ENCODE assay signal across 2 cellular contexts in the genomic region with DNA sequence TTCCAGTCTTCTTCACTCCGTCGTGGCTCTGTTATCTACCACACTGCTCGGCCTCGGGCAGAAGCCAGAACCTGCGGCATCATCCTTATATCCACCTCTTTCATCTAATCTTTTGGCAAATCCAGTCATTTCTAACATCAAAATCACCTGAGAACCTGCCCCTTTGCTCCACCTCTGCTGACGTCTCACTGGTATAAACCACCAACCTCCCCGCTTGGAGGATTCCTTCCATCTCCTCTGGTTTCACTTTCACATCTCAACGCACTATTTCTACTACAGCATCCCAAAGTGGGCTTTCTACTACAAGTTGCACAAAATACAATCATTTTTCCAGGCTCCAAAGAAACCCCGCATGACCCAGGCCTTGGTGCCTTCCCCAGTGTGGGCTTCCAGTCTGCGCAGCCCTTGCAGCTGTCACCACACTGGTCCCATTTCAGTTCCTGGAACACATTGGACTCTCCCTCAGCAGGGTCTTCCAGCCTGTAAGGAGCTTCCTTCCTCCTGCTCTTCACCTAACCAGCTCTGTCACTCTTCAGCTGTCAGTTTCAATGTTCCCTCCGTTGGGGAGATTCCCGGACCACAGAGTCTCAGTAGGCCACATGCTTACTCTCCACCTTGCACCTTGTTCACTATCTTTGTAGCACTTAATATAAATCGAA.
TF ChIP-seq lines count a peak whose summit lies in the region.

No MANE protein-coding gene starts in this region.

TF ChIP-seq in SK-N-SH, 30 proteins besides CTCF, POLR2A, EP300 and RAD21:
- TF ChIP-seq, protein P1, sequence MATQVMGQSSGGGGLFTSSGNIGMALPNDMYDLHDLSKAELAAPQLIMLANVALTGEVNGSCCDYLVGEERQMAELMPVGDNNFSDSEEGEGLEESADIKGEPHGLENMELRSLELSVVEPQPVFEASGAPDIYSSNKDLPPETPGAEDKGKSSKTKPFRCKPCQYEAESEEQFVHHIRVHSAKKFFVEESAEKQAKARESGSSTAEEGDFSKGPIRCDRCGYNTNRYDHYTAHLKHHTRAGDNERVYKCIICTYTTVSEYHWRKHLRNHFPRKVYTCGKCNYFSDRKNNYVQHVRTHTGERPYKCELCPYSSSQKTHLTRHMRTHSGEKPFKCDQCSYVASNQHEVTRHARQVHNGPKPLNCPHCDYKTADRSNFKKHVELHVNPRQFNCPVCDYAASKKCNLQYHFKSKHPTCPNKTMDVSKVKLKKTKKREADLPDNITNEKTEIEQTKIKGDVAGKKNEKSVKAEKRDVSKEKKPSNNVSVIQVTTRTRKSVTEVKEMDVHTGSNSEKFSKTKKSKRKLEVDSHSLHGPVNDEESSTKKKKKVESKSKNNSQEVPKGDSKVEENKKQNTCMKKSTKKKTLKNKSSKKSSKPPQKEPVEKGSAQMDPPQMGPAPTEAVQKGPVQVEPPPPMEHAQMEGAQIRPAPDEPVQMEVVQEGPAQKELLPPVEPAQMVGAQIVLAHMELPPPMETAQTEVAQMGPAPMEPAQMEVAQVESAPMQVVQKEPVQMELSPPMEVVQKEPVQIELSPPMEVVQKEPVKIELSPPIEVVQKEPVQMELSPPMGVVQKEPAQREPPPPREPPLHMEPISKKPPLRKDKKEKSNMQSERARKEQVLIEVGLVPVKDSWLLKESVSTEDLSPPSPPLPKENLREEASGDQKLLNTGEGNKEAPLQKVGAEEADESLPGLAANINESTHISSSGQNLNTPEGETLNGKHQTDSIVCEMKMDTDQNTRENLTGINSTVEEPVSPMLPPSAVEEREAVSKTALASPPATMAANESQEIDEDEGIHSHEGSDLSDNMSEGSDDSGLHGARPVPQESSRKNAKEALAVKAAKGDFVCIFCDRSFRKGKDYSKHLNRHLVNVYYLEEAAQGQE (IDR thresholded peaks at IDR 0.05; ENCODE audit: low read depth, low read length) = no peak

TF ChIP-seq in SK-N-SH treated with all-trans-retinoic acid at 6 μM for 48 hours, 23 proteins besides CTCF, POLR2A, EP300 and RAD21 (continued from another document):
- TF ChIP-seq, protein P2, sequence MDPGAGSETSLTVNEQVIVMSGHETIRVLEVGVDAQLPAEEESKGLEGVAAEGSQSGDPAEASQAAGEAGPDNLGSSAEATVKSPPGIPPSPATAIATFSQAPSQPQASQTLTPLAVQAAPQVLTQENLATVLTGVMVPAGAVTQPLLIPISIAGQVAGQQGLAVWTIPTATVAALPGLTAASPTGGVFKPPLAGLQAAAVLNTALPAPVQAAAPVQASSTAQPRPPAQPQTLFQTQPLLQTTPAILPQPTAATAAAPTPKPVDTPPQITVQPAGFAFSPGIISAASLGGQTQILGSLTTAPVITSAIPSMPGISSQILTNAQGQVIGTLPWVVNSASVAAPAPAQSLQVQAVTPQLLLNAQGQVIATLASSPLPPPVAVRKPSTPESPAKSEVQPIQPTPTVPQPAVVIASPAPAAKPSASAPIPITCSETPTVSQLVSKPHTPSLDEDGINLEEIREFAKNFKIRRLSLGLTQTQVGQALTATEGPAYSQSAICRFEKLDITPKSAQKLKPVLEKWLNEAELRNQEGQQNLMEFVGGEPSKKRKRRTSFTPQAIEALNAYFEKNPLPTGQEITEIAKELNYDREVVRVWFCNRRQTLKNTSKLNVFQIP (CRISPR knock-in tag; IDR thresholded peaks at IDR 0.05; ENCODE audit: borderline replicate concordance, low read depth) = no peak
- TF ChIP-seq ZNF8 (CRISPR knock-in tag; IDR thresholded peaks at IDR 0.05) (no peak), ZC3H10 (CRISPR knock-in tag; IDR thresholded peaks at IDR 0.05) (no peak), ZFP3 (CRISPR knock-in tag; IDR thresholded peaks at IDR 0.05) (no peak), ARNTL (CRISPR knock-in tag; IDR thresholded peaks at IDR 0.05; ENCODE audit: borderline replicate concordance, low read depth) (no peak), OSR1 (CRISPR knock-in tag; IDR thresholded peaks at IDR 0.05) (no peak), RARB (CRISPR knock-in tag; IDR thresholded peaks at IDR 0.05) (no peak), TCF4 (CRISPR knock-in tag; IDR thresholded peaks at IDR 0.05; ENCODE audit: borderline replicate concordance) (no peak)
- TF ChIP-seq, protein P3, sequence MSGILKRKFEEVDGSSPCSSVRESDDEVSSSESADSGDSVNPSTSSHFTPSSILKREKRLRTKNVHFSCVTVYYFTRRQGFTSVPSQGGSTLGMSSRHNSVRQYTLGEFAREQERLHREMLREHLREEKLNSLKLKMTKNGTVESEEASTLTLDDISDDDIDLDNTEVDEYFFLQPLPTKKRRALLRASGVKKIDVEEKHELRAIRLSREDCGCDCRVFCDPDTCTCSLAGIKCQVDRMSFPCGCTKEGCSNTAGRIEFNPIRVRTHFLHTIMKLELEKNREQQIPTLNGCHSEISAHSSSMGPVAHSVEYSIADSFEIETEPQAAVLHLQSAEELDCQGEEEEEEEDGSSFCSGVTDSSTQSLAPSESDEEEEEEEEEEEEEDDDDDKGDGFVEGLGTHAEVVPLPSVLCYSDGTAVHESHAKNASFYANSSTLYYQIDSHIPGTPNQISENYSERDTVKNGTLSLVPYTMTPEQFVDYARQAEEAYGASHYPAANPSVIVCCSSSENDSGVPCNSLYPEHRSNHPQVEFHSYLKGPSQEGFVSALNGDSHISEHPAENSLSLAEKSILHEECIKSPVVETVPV (CRISPR knock-in tag; IDR thresholded peaks at IDR 0.05) = no peak
